Comparison of ENCODE assay signal across 8 cellular contexts in the genomic region with DNA sequence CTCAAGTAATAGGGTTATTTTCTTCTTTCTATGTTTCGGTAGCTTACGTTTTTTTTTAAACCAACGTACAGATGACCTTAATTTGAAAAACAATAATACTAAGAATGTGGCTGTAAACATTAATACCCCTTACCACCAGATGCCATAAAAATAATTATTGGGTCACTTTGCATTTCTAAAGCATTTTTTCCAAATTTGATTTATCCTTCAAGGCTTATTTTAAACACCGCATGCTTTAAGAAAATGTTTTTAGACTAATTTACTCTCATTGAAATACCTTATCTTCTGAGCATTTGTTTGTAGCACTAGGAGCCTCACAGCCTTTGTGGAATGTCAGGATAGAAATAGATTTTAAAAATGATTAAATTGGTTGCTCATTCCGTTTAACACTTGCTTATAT.
"Had no signal": no experiment of that assay in that cellular context is flagged by ENCODE, and none has a peak within 500 bp of the region (broad histone marks: within the 10 kb centered on the region; RNA-seq: fewer than 3 reads in every experiment).

No MANE protein-coding gene starts in this region.

- H3K9me3 Mint-ChIP-seq: IgD-negative memory B cell had no signal

- H3K27ac Mint-ChIP-seq: IgD-negative memory B cell had no signal

- H3K4me3 Mint-ChIP-seq: IgD-negative memory B cell had no signal

- H3K36me3 Mint-ChIP-seq: IgD-negative memory B cell had no signal

- DNase-seq: IMR-90, KBM-7, KG1 had no signal

- H3K4me3 ChIP-seq: K562 had no signal

- H3K27ac ChIP-seq: HL-60 had no signal

- ATAC-seq: HepG2, K562 had no signal

- FAIRE-seq: HepG2, HTR-8/SVneo, K562 had no signal
